Comparison of ENCODE assay signal across 13 cellular contexts in the genomic region with DNA sequence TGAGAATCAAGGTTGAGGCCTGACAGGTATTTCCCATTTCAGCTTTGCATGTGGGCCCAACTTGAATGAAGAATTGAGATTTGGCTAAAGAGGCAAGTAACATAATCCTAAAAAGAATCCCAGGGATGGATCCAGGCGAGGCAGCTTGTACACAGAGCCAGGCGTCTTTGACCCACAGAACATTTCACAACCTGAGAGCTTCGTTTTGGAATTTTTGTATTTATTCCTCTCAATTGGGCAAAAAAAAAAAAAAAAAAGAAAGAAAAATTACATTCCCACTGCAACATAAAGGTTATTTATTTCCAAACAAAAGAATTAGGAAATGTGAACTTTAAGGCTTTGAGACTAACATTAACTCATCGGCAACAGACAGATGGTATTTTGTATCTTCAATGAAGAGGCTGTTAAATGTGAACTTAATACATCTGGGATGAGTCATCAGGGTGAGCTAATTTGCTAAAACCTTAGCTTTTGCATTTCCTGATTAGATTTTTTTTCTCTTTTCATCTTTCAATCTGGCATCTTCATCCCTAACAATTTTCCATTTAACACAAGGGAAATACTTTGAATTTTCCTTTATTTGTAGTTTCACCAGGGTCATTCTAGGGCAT.
A peak's percentile ranks its signal among the peaks of the same experiment; 100 is the strongest.
DNase-seq lines count a peak whose midpoint lies in the region; ATAC-seq, FAIRE-seq and TF ChIP-seq lines count a peak whose summit lies in the region.
"Had no signal": no experiment of that assay in that cellular context is flagged by ENCODE, and none has a peak within 500 bp of the region (broad histone marks: within the 10 kb centered on the region; RNA-seq: fewer than 3 reads in every experiment).

No MANE protein-coding gene starts in this region.

- POLR2A ChIA-PET in A673 (lab: Charles Lee; ENCODE audit: low non-redundant PET) (interaction anchor here (0.7 kb wide), 1 partner anchor 9 kb away, joined by 13 read pairs; no protein-coding TSS in a partner anchor), HEK293 (lab: Yijun Ruan, JAX) (interaction anchor here (0.7 kb wide), 1 partner anchor 9 kb away, joined by 8 read pairs; no protein-coding TSS in a partner anchor)

- H3K27ac Mint-ChIP-seq in astrocyte (ENCODE audit: unreplicated experiment) (peak overlapping the region; percentile 82), neural progenitor cell (no peak overlapping the region)
- H3K27ac Mint-ChIP-seq: memory B cell had no signal

- H3K4me3 ChIP-seq in A673 (ENCODE audit: low read depth, low read length, poor library complexity, severe bottlenecking) = no peak overlapping the region
- H3K4me3 ChIP-seq in HEK293 (ENCODE audit: low read depth, low read length) = no peak overlapping the region
- H3K4me3 ChIP-seq in astrocyte (ENCODE audit: insufficient read depth, low read depth, low read length) = no peak overlapping the region
- H3K4me3 ChIP-seq in kidney (ENCODE audit: low read length in 2 of 2) = no peak overlapping the region
- no peak overlapping the region for H3K4me3 ChIP-seq in neural progenitor cell
- H3K4me3 ChIP-seq: right lobe of liver had no signal

- no peaks in the 10 kb centered on the region for H3K9me3 Mint-ChIP-seq in astrocyte (ENCODE audit: unreplicated experiment)
- H3K9me3 Mint-ChIP-seq in neural progenitor cell = no peaks in the 10 kb centered on the region
- H3K9me3 Mint-ChIP-seq: brain had no signal

- H3K9ac ChIP-seq in astrocyte (ENCODE audit: low read length) (no peak overlapping the region), kidney (ENCODE audit: low read length in 2 of 2) (no peak overlapping the region), neural progenitor cell (no peak overlapping the region)

- H3K4me3 Mint-ChIP-seq in astrocyte (ENCODE audit: unreplicated experiment) = no peak overlapping the region
- H3K4me3 Mint-ChIP-seq in neural progenitor cell = no peak overlapping the region
- H3K4me3 Mint-ChIP-seq: brain, memory B cell had no signal

- no peaks in the 10 kb centered on the region for H3K36me3 Mint-ChIP-seq in astrocyte (ENCODE audit: low read depth, unreplicated experiment)
- H3K36me3 Mint-ChIP-seq in neural progenitor cell = no peaks in the 10 kb centered on the region
- H3K36me3 Mint-ChIP-seq: brain had no signal

- H3K4me1 ChIP-seq in A673 (ENCODE audit: insufficient read depth, low read length, poor library complexity, severe bottlenecking) (peaks cover 32% of the 10 kb centered on the region), HEK293 (ENCODE audit: control insufficient read depth, insufficient read depth, low read length) (no peaks in the 10 kb centered on the region), astrocyte (ENCODE audit: insufficient read depth, low read length) (peaks cover 8% of the 10 kb centered on the region), kidney (ENCODE audit: control insufficient read depth in 1 of 2, insufficient read depth in 1 of 2, low read depth in 1 of 2, low read length in 2 of 2) (no peaks in the 10 kb centered on the region), neural progenitor cell (peaks cover 6% of the 10 kb centered on the region)
- H3K4me1 ChIP-seq: right lobe of liver had no signal

- no TSS peak for BruUV-seq in A673 (replicated peaks; lab: Mats Ljungman, UMichigan)

- H2AFZ ChIP-seq in astrocyte (ENCODE audit: low read depth, low read length) = no peak overlapping the region
- no peak overlapping the region for H2AFZ ChIP-seq in neural progenitor cell (replicated peaks)

- H3K36me3 ChIP-seq in A673 (ENCODE audit: insufficient read depth, low read length, poor library complexity, severe bottlenecking) (no peaks in the 10 kb centered on the region), HEK293 (ENCODE audit: control insufficient read depth in 2 of 2, insufficient read depth in 1 of 2, low read length in 2 of 2) (no peaks in the 10 kb centered on the region), astrocyte (ENCODE audit: insufficient read depth, low read length) (no peaks in the 10 kb centered on the region), kidney (ENCODE audit: control insufficient read depth in 1 of 2, insufficient read depth in 2 of 2, low read length in 2 of 2) (no peaks in the 10 kb centered on the region), neural progenitor cell (no peaks in the 10 kb centered on the region)
- H3K36me3 ChIP-seq: right lobe of liver had no signal

- no peaks in the 10 kb centered on the region for H4K20me1 ChIP-seq in astrocyte (ENCODE audit: insufficient read depth, low read length)
- H4K20me1 ChIP-seq in neural progenitor cell (ENCODE audit: low read depth) = no peaks in the 10 kb centered on the region

- H3K4me1 Mint-ChIP-seq in astrocyte (ENCODE audit: low read depth, unreplicated experiment) = peaks cover 28% of the 10 kb centered on the region
- H3K4me1 Mint-ChIP-seq in neural progenitor cell = peaks cover 2% of the 10 kb centered on the region
- H3K4me1 Mint-ChIP-seq: memory B cell had no signal

- H3K27ac ChIP-seq in A673 (ENCODE audit: low read depth, low read length, poor library complexity, severe bottlenecking) (peak overlapping the region; percentile 60), HEK293 (ENCODE audit: extremely low read depth, low read depth, low read length) (no peak overlapping the region), astrocyte (ENCODE audit: low read depth, low read length) (no peak overlapping the region), kidney (ENCODE audit: low read depth in 2 of 2, low read length in 2 of 2) (no peak overlapping the region), neural progenitor cell (no peak overlapping the region)
- H3K27ac ChIP-seq: right lobe of liver had no signal

- intact Hi-C loops in A673 (cut with micrococcal nuclease; ENCODE audit: unreplicated experiment) (no loop called here), kidney (cut with DNase I) (no loop called here)

- no peaks in the 10 kb centered on the region for H3K9me3 ChIP-seq in A673 (ENCODE audit: low read depth, low read length, poor library complexity, severe bottlenecking)
- no peaks in the 10 kb centered on the region for H3K9me3 ChIP-seq in HEK293 (ENCODE audit: control insufficient read depth, insufficient read depth, low read depth, low read length)
- H3K9me3 ChIP-seq in astrocyte (ENCODE audit: insufficient read depth, low read depth, low read length) = no peaks in the 10 kb centered on the region
- no peaks in the 10 kb centered on the region for H3K9me3 ChIP-seq in kidney (ENCODE audit: control insufficient read depth in 1 of 2, low read length in 2 of 2)
- no peaks in the 10 kb centered on the region for H3K9me3 ChIP-seq in neural progenitor cell (ENCODE audit: low read depth)
- H3K9me3 ChIP-seq: right lobe of liver had no signal

- H3K27me3 Mint-ChIP-seq in astrocyte (ENCODE audit: low read depth, unreplicated experiment) (no peaks in the 10 kb centered on the region), neural progenitor cell (ENCODE audit: insufficient read depth, low read depth) (no peaks in the 10 kb centered on the region)
- H3K27me3 Mint-ChIP-seq: brain had no signal

- H3K27me3 ChIP-seq in A673 (replicated peaks; ENCODE audit: insufficient read depth, low read depth, low read length, poor library complexity) (no peaks in the 10 kb centered on the region), astrocyte (ENCODE audit: insufficient read depth, low read length) (no peaks in the 10 kb centered on the region), neural progenitor cell (no peaks in the 10 kb centered on the region)
- H3K27me3 ChIP-seq: right lobe of liver had no signal

- CTCF ChIA-PET in A673 (lab: Charles Lee) (no interaction called here), HEK293 (lab: Yijun Ruan, JAX) (interaction anchor here (0.6 to 0.9 kb wide), 2 partner anchors 172 to 656 kb away, joined by 3 read pairs; no protein-coding TSS in a partner anchor)

- H3K4me2 ChIP-seq in astrocyte (ENCODE audit: low read length) (peak overlapping the region; percentile 5), neural progenitor cell (no peak overlapping the region)

- no peaks in the 10 kb centered on the region for H3F3A ChIP-seq in neural progenitor cell (ENCODE audit: low read depth)

- peak; percentile 87 for DNase-seq in A673 (ENCODE audit: low spot score)
- peak; percentile 93 for DNase-seq in astrocyte (ENCODE audit: low read depth)
- DNase-seq in kidney = no peak
- DNase-seq in neural progenitor cell (ENCODE audit: low spot score) = no peak
- DNase-seq in epidermal melanocyte (ENCODE audit: insufficient read length, low spot score) = no peak
- no peak for DNase-seq in 8988T
- DNase-seq: C1 segment of cervical spinal cord, NCI-H1105 treated with DMSO at 0.1 percent for 48 hours, right lobe of liver had no signal

- H3K79me2 ChIP-seq in astrocyte (ENCODE audit: insufficient read depth, low read length) = no peaks in the 10 kb centered on the region
- H3K79me2 ChIP-seq in neural progenitor cell (ENCODE audit: low read depth) = no peaks in the 10 kb centered on the region

- TF ChIP-seq CTCF in A673 (conservative IDR thresholded peaks at IDR 0.05; ENCODE audit: low read depth, low read length) (no peak), HEK293 (tag by site-specific recombination; IDR thresholded peaks at IDR 0.05) (no peak), astrocyte (IDR thresholded peaks at IDR 0.05; ENCODE audit: insufficient read depth, low read depth, low read length) (no peak), kidney (IDR thresholded peaks at IDR 0.05; ENCODE audit: borderline replicate concordance, extremely low read depth, insufficient read depth) (no peak), neural progenitor cell (IDR thresholded peaks at IDR 0.05) (no peak)

- ATAC-seq in GM21515 (IDR thresholded peaks at IDR 0.05; ENCODE audit: unreplicated experiment) = no peak

- FAIRE-seq in astrocyte (lab: Jason Lieb, UNC) (peak; percentile 91), kidney (lab: Jason Lieb, UNC) (peak; percentile 25)

TF ChIP-seq in HEK293, 187 proteins besides CTCF, POLR2A, EP300 and RAD21 (continues in another document):
- TF ChIP-seq GFI1B (tag by site-specific recombination; IDR thresholded peaks at IDR 0.05) (no peak), ZBTB17 (tag by site-specific recombination; IDR thresholded peaks at IDR 0.05) (peak; percentile 24; the same call in 1 of the 2 replicates)

Comparison
In these comparisons a context has a peak if more than half of its experiments do, and no peak if none do; other contexts are left out.
1. DNase-seq: peak in A673 (single experiment) and astrocyte (single experiment); none in kidney (single experiment), neural progenitor cell (single experiment), epidermal melanocyte (single experiment) and 8988T (single experiment).